Comparison of ENCODE assay signal across 13 cellular contexts in the genomic region with DNA sequence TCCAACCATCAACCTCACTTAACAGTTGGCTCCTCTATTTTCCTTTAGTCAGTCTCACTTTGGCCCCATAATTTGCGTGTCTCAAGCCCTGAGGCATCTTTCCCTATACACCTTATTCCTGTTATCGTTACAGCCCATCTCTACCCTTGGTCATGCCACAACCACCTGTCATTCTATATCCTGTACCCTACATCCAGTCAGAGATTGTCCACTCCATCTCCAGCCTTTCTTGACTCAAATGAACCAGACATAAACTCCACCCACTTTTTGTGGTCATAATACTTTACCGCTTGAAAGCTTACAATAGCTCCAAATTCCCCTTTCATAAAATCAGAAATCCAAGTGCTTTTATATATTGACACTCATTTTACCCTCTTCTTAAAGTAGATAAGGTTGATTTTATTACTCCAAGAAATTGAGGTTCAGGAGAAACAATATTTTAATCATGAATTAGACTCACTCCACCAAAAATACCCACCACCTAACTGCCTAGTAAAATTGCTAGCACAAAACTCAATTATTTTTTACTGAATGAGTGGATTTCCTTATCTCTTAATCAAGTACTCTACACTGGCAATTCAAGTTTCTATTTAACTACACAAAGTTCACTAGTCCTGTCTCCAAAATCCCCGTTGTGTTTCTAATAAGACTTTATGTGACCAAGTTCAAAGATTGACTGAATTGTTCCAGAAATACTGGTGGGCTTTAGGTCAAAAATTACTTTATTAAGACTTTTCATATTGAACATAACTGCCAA. TPM values are rescaled to one million over a fixed set of nuclear protein-coding genes. Genes with fewer than 3 reads are reported as not detected.
DNase-seq lines count a peak whose midpoint lies in the region; ATAC-seq and TF ChIP-seq lines count a peak whose summit lies in the region.
"Had no signal": no experiment of that assay in that cellular context is flagged by ENCODE, and none has a peak within 500 bp of the region (broad histone marks: within the 10 kb centered on the region; RNA-seq: fewer than 3 reads in every experiment).

No MANE protein-coding gene starts in this region.

- H2AFZ ChIP-seq in SK-N-SH (ENCODE audit: low read depth): no peak overlapping the region

- no peak for TF ChIP-seq RAD21 in SK-N-SH (IDR thresholded peaks at IDR 0.05; ENCODE audit: low read length)

- no peak overlapping the region for H3K27ac ChIP-seq in SK-N-SH (ENCODE audit: low read depth in 2 of 2, low read length in 1 of 2)
- H3K27ac ChIP-seq: adrenal gland, colonic mucosa, upper lobe of right lung had no signal

- POLR2A ChIA-PET in activated CD4-positive, alpha-beta memory T cell treated with anti-CD3 and anti-CD28 coated beads, Interleukin-2, amount 10 ng/mL, durations not matched to agents 7 days and 5 days (lab: Charles Lee): interaction anchor here (0.8 to 5.9 kb wide), 12 partner anchors 8 to 153 kb away, joined by 3 to 40 read pairs (median 4); partner anchors contain the start of gene CRTAP
- POLR2A ChIA-PET in SK-N-SH (lab: Yijun Ruan, JAX): no interaction called here

- H3K27ac Mint-ChIP-seq in activated CD4-positive, alpha-beta memory T cell treated with anti-CD3 and anti-CD28 coated beads, Interleukin-2, amount 10 ng/mL, durations not matched to agents 7 days and 5 days: peak overlapping the region; percentile 77
- H3K27ac Mint-ChIP-seq in stimulated activated naive B cell treated with anti-CD40 and anti-IgM and Interleukin-4, amounts not matched to agents 10 μg/mL and 1 μg/mL and 100 μg/mL, for 72 hours: no peak overlapping the region

- peaks cover 10% of the 10 kb centered on the region for H3K9me3 Mint-ChIP-seq in activated T-cell treated with anti-CD3 and anti-CD28 coated beads, Interleukin-2, amount 50 U/mL, for 4 hours
- H3K9me3 Mint-ChIP-seq in activated CD4-positive, alpha-beta memory T cell treated with anti-CD3 and anti-CD28 coated beads, Interleukin-2, amount 10 ng/mL, durations not matched to agents 7 days and 5 days: peaks cover 15% of the 10 kb centered on the region
- H3K9me3 Mint-ChIP-seq in stimulated activated naive B cell treated with anti-CD40 and anti-IgM and Interleukin-4, amounts not matched to agents 10 μg/mL and 1 μg/mL and 100 μg/mL, for 72 hours: peaks cover 6% of the 10 kb centered on the region in 2 donors

- H4K20me1 ChIP-seq in SK-N-SH (ENCODE audit: insufficient read depth): no peaks in the 10 kb centered on the region

- no peaks in the 10 kb centered on the region for H3K27me3 ChIP-seq in SK-N-SH (ENCODE audit: insufficient read depth)
- H3K27me3 ChIP-seq: adrenal gland, colonic mucosa, upper lobe of right lung had no signal

- H3K4me1 ChIP-seq in SK-N-SH (ENCODE audit: control insufficient read depth in 1 of 2, insufficient read depth in 2 of 2, low read depth in 1 of 2, low read length in 1 of 2): peaks cover 0 to 3% of the 10 kb centered on the region in 2 experiments; a peak in 1 of 4 replicates
- H3K4me1 ChIP-seq: adrenal gland, colonic mucosa had no signal

- 82% methylated on average over 4 of the region's 4 CpGs for WGBS in SK-N-SH (ENCODE audit: low lambda C conversion rate)

- no peaks in the 10 kb centered on the region for H3K27me3 Mint-ChIP-seq in activated T-cell treated with anti-CD3 and anti-CD28 coated beads, Interleukin-2, amount 50 U/mL, for 4 hours (ENCODE audit: low read depth)
- no peaks in the 10 kb centered on the region for H3K27me3 Mint-ChIP-seq in activated CD4-positive, alpha-beta memory T cell treated with anti-CD3 and anti-CD28 coated beads, Interleukin-2, amount 10 ng/mL, durations not matched to agents 7 days and 5 days
- H3K27me3 Mint-ChIP-seq in stimulated activated naive B cell treated with anti-CD40 and anti-IgM and Interleukin-4, amounts not matched to agents 10 μg/mL and 1 μg/mL and 100 μg/mL, for 72 hours: peaks cover 0 to 4% of the 10 kb centered on the region in 2 donors

- H3K9ac ChIP-seq in SK-N-SH: no peak overlapping the region

- H3F3A ChIP-seq in SK-N-SH (replicated peaks; ENCODE audit: insufficient read depth): no peaks in the 10 kb centered on the region

- H3K4me3 ChIP-seq in SK-N-SH (ENCODE audit: low read depth in 2 of 2, low read length in 1 of 2): no peak overlapping the region
- H3K4me3 ChIP-seq: adrenal gland, colonic mucosa, upper lobe of right lung had no signal

- peaks cover 57% of the 10 kb centered on the region for H3K4me1 Mint-ChIP-seq in activated T-cell treated with anti-CD3 and anti-CD28 coated beads, Interleukin-2, amount 50 U/mL, for 4 hours (ENCODE audit: low read depth)
- peaks cover 66% of the 10 kb centered on the region for H3K4me1 Mint-ChIP-seq in activated CD4-positive, alpha-beta memory T cell treated with anti-CD3 and anti-CD28 coated beads, Interleukin-2, amount 10 ng/mL, durations not matched to agents 7 days and 5 days
- peaks cover 6 to 13% of the 10 kb centered on the region in 2 donors for H3K4me1 Mint-ChIP-seq in stimulated activated naive B cell treated with anti-CD40 and anti-IgM and Interleukin-4, amounts not matched to agents 10 μg/mL and 1 μg/mL and 100 μg/mL, for 72 hours

- DNase-seq in activated T-cell treated with anti-CD3 and anti-CD28 coated beads, Interleukin-2, amount 50 U/mL, for 4 hours: no peak
- DNase-seq in activated T-cell treated with anti-CD3 and anti-CD28 coated beads for 4 hours (no peak), SK-N-SH (no peak), left colon (no peak), HPDE6-E6E7 (ENCODE audit: extremely low spot score) (no peak)
- DNase-seq in activated CD4-positive, alpha-beta memory T cell treated with anti-CD3 and anti-CD28 coated beads, Interleukin-2, amount 10 ng/mL, durations not matched to agents 7 days and 5 days: no peak
- no peak for DNase-seq in stimulated activated naive B cell treated with anti-CD40 and anti-IgM and Interleukin-4, amounts not matched to agents 10 μg/mL and 1 μg/mL and 100 μg/mL, for 72 hours
- DNase-seq: adrenal gland; colonic mucosa; mesenchymal stem cell; stimulated activated CD4-positive, alpha-beta T cell treated with anti-CD3 and anti-CD28 coated beads, Interleukin-12 subunit alpha, Interleukin-12 subunit beta, amount 100 ng/mL, for 4 hours; upper lobe of right lung had no signal

- intact Hi-C loops in left colon (cut with DNase I, micrococcal nuclease): no loop called here

- H3K4me2 ChIP-seq in SK-N-SH: no peak overlapping the region

- peak overlapping the region; percentile 35 for H3K4me3 Mint-ChIP-seq in activated T-cell treated with anti-CD3 and anti-CD28 coated beads, Interleukin-2, amount 50 U/mL, for 4 hours
- peak overlapping the region; percentile 27 for H3K4me3 Mint-ChIP-seq in activated CD4-positive, alpha-beta memory T cell treated with anti-CD3 and anti-CD28 coated beads, Interleukin-2, amount 10 ng/mL, durations not matched to agents 7 days and 5 days
- H3K4me3 Mint-ChIP-seq in stimulated activated naive B cell treated with anti-CD40 and anti-IgM and Interleukin-4, amounts not matched to agents 10 μg/mL and 1 μg/mL and 100 μg/mL, for 72 hours: no peak overlapping the region

- no peaks in the 10 kb centered on the region for H3K9me2 ChIP-seq in SK-N-SH

- H3K9me3 ChIP-seq in SK-N-SH: no peaks in the 10 kb centered on the region
- H3K9me3 ChIP-seq: adrenal gland, colonic mucosa had no signal

- CTCF ChIA-PET in activated CD4-positive, alpha-beta memory T cell treated with anti-CD3 and anti-CD28 coated beads, Interleukin-2, amount 10 ng/mL, durations not matched to agents 7 days and 5 days (lab: Charles Lee): interaction anchor here (0.8 to 3.1 kb wide), 4 partner anchors 9 to 110 kb away, joined by 3 to 18 read pairs (median 3); no protein-coding TSS in a partner anchor
- CTCF ChIA-PET in SK-N-SH (lab: Yijun Ruan, JAX): interaction anchor here (0.7 to 1.2 kb wide), 3 partner anchors 13 to 412 kb away, joined by 3 read pairs; no protein-coding TSS in a partner anchor

- ATAC-seq in activated T-cell treated with anti-CD3 and anti-CD28 coated beads, Interleukin-2, amount 50 U/mL, for 4 hours: peak; percentile 58 to 69
- ATAC-seq in HG02759 (IDR thresholded peaks at IDR 0.05; ENCODE audit: unreplicated experiment) (peak; percentile 81), left colon (no peak)
- peak; percentile 68 to 92 for ATAC-seq in stimulated activated naive B cell treated with anti-CD40 and anti-IgM and Interleukin-4, amounts not matched to agents 10 μg/mL and 1 μg/mL and 100 μg/mL, for 72 hours (replicated peaks)

- no peak for TF ChIP-seq EP300 in SK-N-SH (IDR thresholded peaks at IDR 0.05; ENCODE audit: borderline replicate concordance in 1 of 2, low read depth in 1 of 2, low read length in 1 of 2)

- no peaks in the 10 kb centered on the region for H3K36me3 ChIP-seq in SK-N-SH (replicated peaks in 1 of 2; ENCODE audit: control insufficient read depth in 1 of 2, insufficient read depth in 2 of 2, low read length in 1 of 2)
- H3K36me3 ChIP-seq: adrenal gland, colonic mucosa, upper lobe of right lung had no signal

- TF ChIP-seq CTCF in SK-N-SH (IDR thresholded peaks at IDR 0.05): no peak

- no peaks in the 10 kb centered on the region for H3K79me2 ChIP-seq in SK-N-SH (ENCODE audit: insufficient read depth)

- H3K36me3 Mint-ChIP-seq in activated T-cell treated with anti-CD3 and anti-CD28 coated beads, Interleukin-2, amount 50 U/mL, for 4 hours (ENCODE audit: insufficient read depth): peaks cover 16% of the 10 kb centered on the region
- H3K36me3 Mint-ChIP-seq in activated CD4-positive, alpha-beta memory T cell treated with anti-CD3 and anti-CD28 coated beads, Interleukin-2, amount 10 ng/mL, durations not matched to agents 7 days and 5 days (ENCODE audit: low read depth): peaks cover 49% of the 10 kb centered on the region
- peaks cover 8 to 9% of the 10 kb centered on the region in 2 donors for H3K36me3 Mint-ChIP-seq in stimulated activated naive B cell treated with anti-CD40 and anti-IgM and Interleukin-4, amounts not matched to agents 10 μg/mL and 1 μg/mL and 100 μg/mL, for 72 hours

TF ChIP-seq in SK-N-SH, 30 proteins besides CTCF, POLR2A, EP300 and RAD21:
- TF ChIP-seq RFX5 (IDR thresholded peaks at IDR 0.05; ENCODE audit: low read length): no peak
- TF ChIP-seq SMC3 (IDR thresholded peaks at IDR 0.05; ENCODE audit: low read depth, low read length): no peak

RNA-seq across cellular contexts. Expression of gene CCR4, which starts 9.1 kb away (rescaled TPM):
- 100 to 1,000 TPM in 1 of 3 donors, 10 to 100 TPM in 2; 65.3 to 131 (median 86.3) TPM for total RNA-seq in activated T-cell treated with anti-CD3 and anti-CD28 coated beads, Interleukin-2, amount 50 U/mL, for 4 hours
- total RNA-seq in activated CD4-positive, alpha-beta memory T cell treated with anti-CD3 and anti-CD28 coated beads, Interleukin-2, amount 10 ng/mL, durations not matched to agents 7 days and 5 days: 100 to 1,000 TPM; 117 to 118 TPM
- not detected in 2 replicates for polyA plus RNA-seq in SK-N-SH (2012; rRNA removed)
- not detected in 2 replicates for polyA plus RNA-seq in SK-N-SH (2012; cell fraction: cytosol; rRNA removed)
- not detected in 2 replicates for polyA plus RNA-seq in SK-N-SH (2012; cell fraction: nucleus; rRNA removed)
- total RNA-seq in left colon: under 1 TPM; 0.15 to 0.28 TPM

Comparison
In these comparisons a context has a peak if more than half of its experiments do, and no peak if none do; other contexts are left out.
1. H3K4me3 Mint-ChIP-seq: peak in activated T-cell treated with anti-CD3 and anti-CD28 coated beads, Interleukin-2, amount 50 U/mL, for 4 hours (single experiment) and activated CD4-positive, alpha-beta memory T cell treated with anti-CD3 and anti-CD28 coated beads, Interleukin-2, amount 10 ng/mL, durations not matched to agents 7 days and 5 days (single experiment); none in stimulated activated naive B cell treated with anti-CD40 and anti-IgM and Interleukin-4, amounts not matched to agents 10 μg/mL and 1 μg/mL and 100 μg/mL, for 72 hours (0 of 2).
2. RNA of gene CCR4, which starts 9.1 kb away (total RNA-seq): 117 to 118 TPM in activated CD4-positive, alpha-beta memory T cell treated with anti-CD3 and anti-CD28 coated beads, Interleukin-2, amount 10 ng/mL, durations not matched to agents 7 days and 5 days and 65.3 to 131 TPM in activated T-cell treated with anti-CD3 and anti-CD28 coated beads, Interleukin-2, amount 50 U/mL, for 4 hours; 0.15 to 0.28 TPM in left colon; every median in the first group is over 10 times any median in the second.